ENCODE assay signal across 25 cellular contexts in genomic region chr18:49630246-49630699, GRCh38.
DNase-seq lines count a peak whose midpoint lies in the region; ATAC-seq, FAIRE-seq and TF ChIP-seq lines count a peak whose summit lies in the region.
"Had no signal": no experiment of that assay in that cellular context is flagged by ENCODE, and none has a peak within 500 bp of the region (broad histone marks: within the 10 kb centered on the region; RNA-seq: fewer than 3 reads in every experiment).

No MANE protein-coding gene starts in this region.

- POLR2A ChIA-PET in PC-9 (lab: Charles Lee; ENCODE audit: unreplicated experiment) (no interaction called here), HepG2 (lab: Yijun Ruan, JAX) (interaction anchor here (1.8 kb wide), 1 partner anchor 8 kb away, joined by 7 read pairs; no protein-coding TSS in a partner anchor)

- H3K36me3 ChIP-seq in PC-9 (ENCODE audit: low read depth) = no peaks in the 10 kb centered on the region
- no peaks in the 10 kb centered on the region for H3K36me3 ChIP-seq in HepG2 (replicated peaks in 1 of 2; ENCODE audit: control insufficient read depth in 1 of 2, insufficient read depth in 2 of 2, low read length in 2 of 2)
- H3K36me3 ChIP-seq: colonic mucosa, heart right ventricle, SJSA1, suprapubic skin had no signal

- in situ Hi-C loops in HepG2 (cut with HindIII; ENCODE audit: extremely low pct_ligation_motif_present, low pct_unique_long_range_greater_than_20kb) = no loop called here

- H3K9ac ChIP-seq in HepG2 (ENCODE audit: insufficient read depth, low read depth, low read length) = no peak overlapping the region

- H3K27me3 ChIP-seq in PC-9 (ENCODE audit: insufficient read depth, low read depth) (no peaks in the 10 kb centered on the region), HepG2 (ENCODE audit: control insufficient read depth in 1 of 2, insufficient read depth in 2 of 2, low read length in 2 of 2) (no peaks in the 10 kb centered on the region)
- H3K27me3 ChIP-seq: colonic mucosa, SJSA1, suprapubic skin had no signal

- H2AFZ ChIP-seq in PC-9 = no peak overlapping the region
- H2AFZ ChIP-seq in HepG2 (ENCODE audit: low read length) = no peak overlapping the region

- TF ChIP-seq EP300 in HepG2 (IDR thresholded peaks at IDR 0.05; ENCODE audit: low read depth in 2 of 2, low read length in 2 of 2) = peak; percentile 75 to 76; a peak in 2 of 4 replicates
- TF ChIP-seq EP300 in HepG2 (CRISPR knock-in tag; IDR thresholded peaks at IDR 0.05; ENCODE audit: borderline replicate concordance) = peak; percentile 36; the same call in 1 of the 2 replicates

- peak overlapping the region; percentile 56 for H3K27ac ChIP-seq in PC-9
- peak overlapping the region; percentile 54 for H3K27ac ChIP-seq in HepG2 (ENCODE audit: extremely low read length, insufficient read depth, low read length)
- H3K27ac ChIP-seq: colonic mucosa, heart right ventricle, SJSA1, suprapubic skin had no signal

- H3K9me3 ChIP-seq in PC-9 (ENCODE audit: insufficient read depth, low read depth) (no peaks in the 10 kb centered on the region), HepG2 (ENCODE audit: low read length) (no peaks in the 10 kb centered on the region)
- H3K9me3 ChIP-seq: Caco-2, colonic mucosa, heart right ventricle, SJSA1, suprapubic skin had no signal

- TF ChIP-seq POLR2A in HepG2 (IDR thresholded peaks at IDR 0.05; ENCODE audit: insufficient read depth in 1 of 2, low read depth in 2 of 2, low read length in 2 of 2) (no peak), GM12892 (IDR thresholded peaks at IDR 0.05; ENCODE audit: low read depth, low read length) (no peak)

- no peaks in the 10 kb centered on the region for H3K9me2 ChIP-seq in PC-9 (ENCODE audit: insufficient read depth)

- peak; percentile 89 for ATAC-seq in HepG2
- no peak for ATAC-seq in HG02970 (IDR thresholded peaks at IDR 0.05; ENCODE audit: low FRiP score, unreplicated experiment)

- H3K4me1 ChIP-seq in PC-9 (replicated peaks; ENCODE audit: insufficient read depth) (peaks cover 45% of the 10 kb centered on the region), HepG2 (ENCODE audit: insufficient read depth, low read length) (peaks cover 56% of the 10 kb centered on the region)
- H3K4me1 ChIP-seq: Caco-2, colonic mucosa had no signal

- TF ChIP-seq CTCF in PC-9 (conservative IDR thresholded peaks at IDR 0.05) (no peak), cardiac fibroblast (IDR thresholded peaks at IDR 0.05; ENCODE audit: low read depth, low read length) (no peak), HepG2 (CRISPR knock-in tag; IDR thresholded peaks at IDR 0.05) (no peak)

- no TSS peak for BruUV-seq in PC-9 (replicated peaks; lab: Mats Ljungman, UMichigan)
- no TSS peak for BruUV-seq in HepG2 (replicated peaks; lab: Mats Ljungman, UMichigan)

- CTCF ChIA-PET in PC-9 (lab: Charles Lee) = interaction anchor here (0.6 kb wide), 1 partner anchor 94 kb away, joined by 3 read pairs; no protein-coding TSS in a partner anchor
- CTCF ChIA-PET in HepG2 (lab: Yijun Ruan, JAX; ENCODE audit: low intra/inter-chr PET ratio, low total read pairs) = no interaction called here

- H3K4me3 ChIP-seq in PC-9 (no peak overlapping the region), cardiac fibroblast (replicated peaks in 1 of 2; ENCODE audit: low read depth in 2 of 2, low read length in 2 of 2) (no peak overlapping the region), HepG2 (replicated peaks in 1 of 3; ENCODE audit: insufficient read depth in 1 of 3, low read depth in 2 of 3, low read length in 3 of 3) (no peak overlapping the region), skeletal muscle cell (ENCODE audit: low read depth, low read length) (no peak overlapping the region)
- H3K4me3 ChIP-seq: colonic mucosa, heart right ventricle, SJSA1, suprapubic skin had no signal

- FAIRE-seq in HepG2 (lab: Jason Lieb, UNC) (peak; percentile 98), GM12892 (lab: Jason Lieb, UNC) (no peak)
- FAIRE-seq: astrocyte, GM19239, keratinocyte had no signal

- DNase-seq in PC-9 (peak in 1 of 2 experiments; percentile 90), cardiac fibroblast (ENCODE audit: low read depth in 2 of 2) (peak; percentile 26 to 68), HepG2 (ENCODE audit: low spot score) (peak; percentile 92), skeletal muscle cell (ENCODE audit: low read depth) (peak; percentile 57), foreskin melanocyte (no peak), midbrain (lab: John Stamatoyannopoulos, UW) (no peak), GM12892 (ENCODE audit: insufficient read length) (no peak)
- DNase-seq: activated CD4-positive, alpha-beta T cell treated with anti-CD3 and anti-CD28 coated beads for 48 hours; activated CD8-positive, alpha-beta memory T cell treated with anti-CD3 and anti-CD28 coated beads, Interleukin-2, amount 50 U/mL, for 48 hours; activated naive CD4-positive, alpha-beta T cell; Caco-2; colonic mucosa; heart right ventricle; HFFc6; MM.1S; NCI-H2081 treated with DMSO at 0.1 percent for 48 hours; NCI-H524 treated with DMSO at 0.1 percent for 48 hours; occipital lobe; stimulated activated CD4-positive, alpha-beta T cell treated with anti-CD3 and anti-CD28 coated beads, Interleukin-4, amount 100 ng/mL, for 1 hour had no signal

- H3K4me2 ChIP-seq in PC-9 (peak overlapping the region; percentile 29), HepG2 (ENCODE audit: low read depth, low read length) (peak overlapping the region; percentile 27; the same call in 1 of the 2 replicates)

- no peaks in the 10 kb centered on the region for H3K79me2 ChIP-seq in PC-9 (ENCODE audit: low read depth)
- no peaks in the 10 kb centered on the region for H3K79me2 ChIP-seq in HepG2 (ENCODE audit: insufficient read depth, low read length)

- peaks cover 3% of the 10 kb centered on the region; the same call in 1 of the 2 replicates for H3F3A ChIP-seq in PC-9 (ENCODE audit: insufficient read depth, low read depth)

- TF ChIP-seq RAD21 in HepG2 (CRISPR knock-in tag; IDR thresholded peaks at IDR 0.05) = no peak

- intact Hi-C loops in PC-9 (cut with micrococcal nuclease; ENCODE audit: unreplicated experiment) = no loop called here
- intact Hi-C loops in HepG2 (cut with micrococcal nuclease; ENCODE audit: unreplicated experiment) = loop anchor here (10.0 kb wide), 1 partner anchor 95 kb away; no protein-coding TSS in a partner anchor

- no peaks in the 10 kb centered on the region for H4K20me1 ChIP-seq in PC-9 (ENCODE audit: insufficient read depth)
- no peaks in the 10 kb centered on the region for H4K20me1 ChIP-seq in HepG2 (ENCODE audit: insufficient read depth, low read length)

TF ChIP-seq in HepG2, 621 proteins besides CTCF, POLR2A, EP300 and RAD21 (continues in another document):
- no peak for TF ChIP-seq ZNF138 (CRISPR knock-in tag; IDR thresholded peaks at IDR 0.05; ENCODE audit: low read depth)
- no peak for TF ChIP-seq ZNF841 (CRISPR knock-in tag; IDR thresholded peaks at IDR 0.05; ENCODE audit: borderline replicate concordance)
- TF ChIP-seq KDM2A (CRISPR knock-in tag; IDR thresholded peaks at IDR 0.05; ENCODE audit: borderline replicate concordance, low read depth) = no peak
- peak; percentile 69; the same call in 1 of the 2 replicates for TF ChIP-seq HNF4G (IDR thresholded peaks at IDR 0.05; ENCODE audit: borderline replicate concordance, low read depth, low read length)
- TF ChIP-seq HNF4G (CRISPR knock-in tag; IDR thresholded peaks at IDR 0.05; ENCODE audit: borderline replicate concordance, low read depth) = no peak
- peak; percentile 34; the same call in 1 of the 2 replicates for TF ChIP-seq FOXC1 (CRISPR knock-in tag; IDR thresholded peaks at IDR 0.05; ENCODE audit: borderline replicate concordance)
- TF ChIP-seq HNF1A (IDR thresholded peaks at IDR 0.05; ENCODE audit: low read depth) = peak; percentile 39
- TF ChIP-seq HNF1A (CRISPR knock-in tag; IDR thresholded peaks at IDR 0.05; ENCODE audit: borderline replicate concordance) = 0 out of 2 replicates have a peak, but pooled peaks have one; percentile 54
- peak; percentile 29; the same call in 1 of the 2 replicates for TF ChIP-seq ZGPAT (CRISPR knock-in tag; IDR thresholded peaks at IDR 0.05)

Comparison
In these comparisons a context has a peak if more than half of its experiments do, and no peak if none do; other contexts are left out.
1. DNase-seq: peak in cardiac fibroblast (2 of 2), HepG2 (single experiment) and skeletal muscle cell (single experiment); none in foreskin melanocyte (single experiment), midbrain (single experiment) and GM12892 (single experiment).